30 cellular contexts compared by ENCODE assay signal in the genomic region with DNA sequence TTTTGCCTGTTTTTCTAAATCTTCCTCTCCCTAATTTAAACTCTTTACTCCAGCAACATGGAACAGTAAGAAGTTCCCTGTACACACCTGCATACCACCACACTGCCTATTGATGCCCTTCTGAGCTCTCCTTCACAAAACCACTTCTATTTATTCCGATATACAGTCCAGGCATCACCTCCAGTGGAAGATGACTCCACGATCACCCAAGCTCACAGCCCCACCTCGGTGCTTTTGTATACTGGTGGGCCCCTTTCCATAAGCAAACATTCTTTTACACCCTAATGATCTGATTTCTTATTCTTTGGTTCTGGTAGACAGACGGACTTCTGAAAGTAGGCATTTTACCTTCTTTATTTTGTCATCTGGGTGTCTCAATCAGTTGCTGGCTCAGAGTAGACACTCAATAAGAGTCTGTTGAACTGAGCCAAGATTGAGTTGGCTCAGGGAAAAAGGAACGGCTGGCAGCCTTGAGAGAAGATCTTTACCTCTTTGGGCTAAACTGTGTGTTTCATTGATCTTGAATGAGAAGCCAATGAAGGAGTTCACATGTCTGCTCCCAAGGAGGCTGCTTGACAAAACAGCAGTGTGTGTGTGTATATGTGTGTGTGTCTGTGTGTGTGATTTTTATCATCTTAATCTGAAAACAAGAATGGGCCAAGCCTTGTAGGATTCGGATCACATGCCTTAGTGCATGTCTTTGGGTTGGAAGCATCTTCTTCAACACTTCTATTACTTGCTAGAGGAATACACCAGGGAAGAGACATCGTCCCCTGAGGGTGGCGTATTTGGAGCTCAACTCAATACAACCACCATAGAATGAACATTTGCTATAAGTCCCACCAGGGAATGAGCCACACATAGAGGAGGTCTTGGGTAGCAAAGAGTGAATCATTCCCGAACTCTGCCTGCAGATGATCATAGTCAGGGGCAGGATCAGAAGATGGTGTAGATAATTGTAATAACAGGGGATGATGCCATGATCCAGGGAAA.
"Had no signal": no experiment of that assay in that cellular context is flagged by ENCODE, and none has a peak within 500 bp of the region (broad histone marks: within the 10 kb centered on the region; RNA-seq: fewer than 3 reads in every experiment).

No MANE protein-coding gene starts in this region.

- H3K27me3 ChIP-seq: colonic mucosa, gastroesophageal sphincter, heart right ventricle had no signal

- H3K4me1 Mint-ChIP-seq: activated B cell treated with CpG ODN at 0.5 μM for 24 hours; activated T-helper 17 cell treated with anti-CD3 and anti-CD28 coated beads, Interleukin-2, amount 50 U/mL, for 72 hours had no signal

- H3K36me3 ChIP-seq: colonic mucosa, gastroesophageal sphincter, heart right ventricle had no signal

- ATAC-seq: activated CD4-positive, CD25-positive, alpha-beta regulatory T cell treated with anti-CD3 and anti-CD28 coated beads, Interleukin-2, amount 50 U/mL, for 24 hours; activated CD8-positive, alpha-beta T cell treated with anti-CD3 and anti-CD28 coated beads for 36 hours; activated T-cell treated with anti-CD3 and anti-CD28 coated beads, Interleukin-2, amount 50 U/mL, for 4 hours; activated T-helper 17 cell treated with anti-CD3 and anti-CD28 coated beads, Interleukin-2, amount 50 U/mL, for 72 hours; esophagus mucosa; gastroesophageal sphincter; heart right ventricle; T-helper 17 cell had no signal

- H3K36me3 Mint-ChIP-seq: activated naive CD8-positive, alpha-beta T cell had no signal

- H3K4me1 ChIP-seq: colonic mucosa, gastroesophageal sphincter, heart right ventricle had no signal

- H3K27me3 Mint-ChIP-seq: activated CD8-positive, alpha-beta T cell treated with anti-CD3 and anti-CD28 coated beads for 36 hours; T-helper 17 cell had no signal

- H3K9me3 ChIP-seq: colonic mucosa, gastroesophageal sphincter, heart right ventricle had no signal

- H3K4me3 Mint-ChIP-seq: activated B cell treated with CpG ODN at 0.5 μM for 24 hours; activated CD8-positive, alpha-beta T cell treated with anti-CD3 and anti-CD28 coated beads for 36 hours; activated naive CD8-positive, alpha-beta T cell; activated T-cell treated with anti-CD3 and anti-CD28 coated beads, Interleukin-2, amount 50 U/mL, for 4 hours; activated T-helper 17 cell treated with anti-CD3 and anti-CD28 coated beads, Interleukin-2, amount 50 U/mL, for 72 hours; T-helper 17 cell; T-helper 2 cell treated with Interferon-gamma antibody and Interleukin-4, amounts not matched to agents 5 μg/mL and 100 μg/mL, for 36 hours had no signal

- H3K9me3 Mint-ChIP-seq: activated B cell treated with CpG ODN at 0.5 μM for 24 hours; activated CD8-positive, alpha-beta T cell treated with anti-CD3 and anti-CD28 coated beads for 36 hours; activated T-cell treated with anti-CD3 and anti-CD28 coated beads, Interleukin-2, amount 50 U/mL, for 4 hours; T-helper 2 cell treated with Interferon-gamma antibody and Interleukin-4, amounts not matched to agents 5 μg/mL and 100 μg/mL, for 36 hours had no signal

- FAIRE-seq: astrocyte, endometrium, TTC549 had no signal

- DNase-seq: activated B cell treated with CpG ODN at 0.5 μM for 24 hours; activated CD4-positive, alpha-beta T cell treated with anti-CD3 and anti-CD28 coated beads for 48 hours; activated CD4-positive, alpha-beta T cell treated with anti-CD3 and anti-CD28 coated beads, Interleukin-2, amount 50 U/mL, for 1 hour; activated CD4-positive, alpha-beta T cell treated with anti-CD3 and anti-CD28 coated beads, Interleukin-2, amount 50 U/mL, for 48 hours; activated CD8-positive, alpha-beta memory T cell treated with anti-CD3 and anti-CD28 coated beads for 24 hours; activated CD8-positive, alpha-beta T cell treated with anti-CD3 and anti-CD28 coated beads for 36 hours; activated effector memory CD4-positive, alpha-beta T cell treated with Interleukin-2 at 50 U/mL for 16 hours; activated gamma-delta T cell treated with Interleukin-2 at 50 U/mL for 16 hours; activated naive CD4-positive, alpha-beta T cell treated with anti-CD3 and anti-CD28 coated beads, Interleukin-2, amount 50 U/mL, for 16 hours; activated naive CD4-positive, alpha-beta T cell treated with Interleukin-2 at 50 U/mL for 16 hours; activated T-cell treated with anti-CD3 and anti-CD28 coated beads, Interleukin-2, amount 50 U/mL, for 4 hours; amniotic stem cell; anterior cingulate cortex; central memory CD4-positive, alpha-beta T cell; cerebellar nuclear complex; colonic mucosa; effector CD8-positive, alpha-beta T cell; foreskin fibroblast; heart right ventricle; T-helper 1 cell; T-helper 17 cell had no signal

- H3K4me3 ChIP-seq: colonic mucosa, gastroesophageal sphincter, heart right ventricle had no signal

- H3K27ac Mint-ChIP-seq: activated B cell treated with CpG ODN at 0.5 μM for 24 hours; activated CD8-positive, alpha-beta T cell treated with anti-CD3 and anti-CD28 coated beads for 36 hours; activated naive CD8-positive, alpha-beta T cell; activated T-helper 17 cell treated with anti-CD3 and anti-CD28 coated beads, Interleukin-2, amount 50 U/mL, for 72 hours; T-helper 17 cell; T-helper 2 cell treated with Interferon-gamma antibody and Interleukin-4, amounts not matched to agents 5 μg/mL and 100 μg/mL, for 36 hours had no signal
